In the genomic region with DNA sequence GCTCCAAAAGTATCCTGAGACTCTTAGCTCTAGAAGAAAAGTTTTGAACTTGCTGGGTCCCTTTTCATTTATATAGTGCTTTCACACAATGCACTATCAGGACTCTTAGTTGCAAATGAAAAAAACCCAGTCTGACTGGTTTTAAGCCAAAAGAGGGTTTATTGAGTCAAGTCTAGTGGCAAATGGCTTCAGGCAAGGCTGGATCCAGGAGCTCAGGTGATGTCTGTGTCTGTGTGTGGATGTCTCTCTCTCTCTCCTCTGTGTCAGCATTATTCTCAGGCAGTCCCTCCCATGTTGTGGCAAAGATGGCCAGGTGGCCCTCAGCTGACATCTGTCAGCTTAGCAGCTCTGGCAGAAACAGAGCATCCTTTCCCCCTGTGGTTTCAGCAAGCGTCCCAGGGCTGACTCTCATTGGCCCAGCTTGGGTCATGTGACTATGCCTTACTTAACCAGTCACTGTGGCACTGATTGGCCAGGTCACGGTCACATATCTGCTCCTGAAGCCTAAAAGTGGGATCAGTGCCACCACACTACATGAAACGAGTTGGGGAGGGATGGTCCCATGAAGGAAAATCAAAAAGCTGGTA, we compare ENCODE assay signal across 13 cellular contexts. TPM values are rescaled to one million over a fixed set of nuclear protein-coding genes. Genes with fewer than 3 reads are reported as not detected.
DNase-seq lines count a peak whose midpoint lies in the region; ATAC-seq and TF ChIP-seq lines count a peak whose summit lies in the region.
"Had no signal": no experiment of that assay in that cellular context is flagged by ENCODE, and none has a peak within 500 bp of the region (broad histone marks: within the 10 kb centered on the region; RNA-seq: fewer than 3 reads in every experiment).

No MANE protein-coding gene starts in this region.

- H3K27ac ChIP-seq in A673 (ENCODE audit: low read depth, low read length, poor library complexity, severe bottlenecking) (no peak overlapping the region), aorta (ENCODE audit: low read depth in 1 of 2, low read length in 2 of 2) (no peak overlapping the region)
- H3K27ac ChIP-seq: coronary artery, suprapubic skin had no signal

- H3K4me1 ChIP-seq in A673 (ENCODE audit: insufficient read depth, low read length, poor library complexity, severe bottlenecking) (no peaks in the 10 kb centered on the region), aorta (ENCODE audit: control insufficient read depth in 1 of 2, insufficient read depth in 2 of 2, low read length in 2 of 2) (no peaks in the 10 kb centered on the region)

- in situ Hi-C loops in G401 (cut with HindIII; ENCODE audit: low sequenced_read_pairs): no loop called here

- ATAC-seq in aorta (ENCODE audit: low FRiP score) (no peak), HG03045 (IDR thresholded peaks at IDR 0.05; ENCODE audit: unreplicated experiment) (no peak)

- no peak overlapping the region for H3K4me3 ChIP-seq in A673 (ENCODE audit: low read depth, low read length, poor library complexity, severe bottlenecking)
- H3K4me3 ChIP-seq in epithelial cell of esophagus (ENCODE audit: low read length): no peak overlapping the region
- no peak overlapping the region for H3K4me3 ChIP-seq in aorta (ENCODE audit: low read length in 2 of 2)
- H3K4me3 ChIP-seq: coronary artery, suprapubic skin had no signal

- POLR2A ChIA-PET in A673 (lab: Charles Lee; ENCODE audit: low non-redundant PET): interaction anchor here (0.5 kb wide), 1 partner anchor 695 kb away, joined by 3 read pairs; no protein-coding TSS in a partner anchor

- intact Hi-C loops in A673 (cut with micrococcal nuclease; ENCODE audit: unreplicated experiment): no loop called here
- intact Hi-C loops in aorta (cut with DNase I): loop anchor here in 1 of 2 donors (5.0 to 10.0 kb wide), 2 partner anchors 44 to 176 kb away; no protein-coding TSS in a partner anchor

- TF ChIP-seq CTCF in A673 (conservative IDR thresholded peaks at IDR 0.05; ENCODE audit: low read depth, low read length) (no peak), epithelial cell of esophagus (IDR thresholded peaks at IDR 0.05; ENCODE audit: insufficient read depth, low read depth, low read length, missing control alignments) (no peak)

- WGBS in aorta, 2 donors: 94 to 97% methylated on average over 3 of the region's 3 CpGs

- CTCF ChIA-PET in A673 (lab: Charles Lee): no interaction called here

- no peaks in the 10 kb centered on the region for H3K9me3 ChIP-seq in A673 (ENCODE audit: low read depth, low read length, poor library complexity, severe bottlenecking)
- H3K9me3 ChIP-seq in aorta (ENCODE audit: control insufficient read depth, low read length): no peaks in the 10 kb centered on the region
- H3K9me3 ChIP-seq: suprapubic skin had no signal

- H3K27me3 ChIP-seq in A673 (replicated peaks; ENCODE audit: insufficient read depth, low read depth, low read length, poor library complexity) (no peaks in the 10 kb centered on the region), aorta (ENCODE audit: control insufficient read depth in 1 of 2, insufficient read depth in 2 of 2, low read length in 1 of 2) (no peaks in the 10 kb centered on the region)
- H3K27me3 ChIP-seq: suprapubic skin had no signal

- H3K36me3 ChIP-seq in A673 (ENCODE audit: insufficient read depth, low read length, poor library complexity, severe bottlenecking): no peaks in the 10 kb centered on the region
- no peaks in the 10 kb centered on the region for H3K36me3 ChIP-seq in aorta (ENCODE audit: control insufficient read depth in 1 of 2, insufficient read depth in 2 of 2, low read length in 1 of 2)
- H3K36me3 ChIP-seq: suprapubic skin had no signal

- DNase-seq in A673 (ENCODE audit: low spot score) (peak; percentile 24), G401 (ENCODE audit: low spot score) (peak; percentile 59), NCI-H82 (lab: John Stamatoyannopoulos, UW) (peak; percentile 89), epithelial cell of esophagus (ENCODE audit: low read depth) (peak; percentile 39), aorta (no peak), AML-193 (lab: John Stamatoyannopoulos, UW) (no peak)
- DNase-seq: activated T-cell treated with anti-CD3 and anti-CD28 coated beads, Interleukin-2, amount 50 U/mL, for 1 hour; amygdala; head of caudate nucleus; OCI-M1 had no signal

- BruUV-seq in A673 (replicated peaks; lab: Mats Ljungman, UMichigan): no TSS peak

RNA-seq across cellular contexts. Expression of a gene that starts 6.2 kb away (rescaled TPM):
- total RNA-seq in A673 (2021) (21.3 and 22.3 TPM in 2 replicates), aorta (10 to 100 TPM in 1 of 2 donors, 1 to 10 TPM in 1; 8.6 to 12.0 TPM)
- total RNA-seq in G401 (2014; rRNA removed; shearing (Covaris generic)): 22.6 and 27.9 TPM in 2 replicates
- polyA plus RNA-seq in aorta: 1 to 10 TPM; 1.5 to 9.6 TPM

RNA-seq across cellular contexts. Expression of a gene that starts 49.3 kb away (rescaled TPM):
- total RNA-seq in A673 (2021) (0.58 and 0.96 TPM in 2 replicates), aorta (under 1 TPM in 1 of 2 donors, not detected in 1; 0.57 TPM)
- 0.41 and 0.80 TPM in 2 replicates for total RNA-seq in G401 (2014; rRNA removed; shearing (Covaris generic))
- 1 to 10 TPM; 1.3 to 1.4 TPM for polyA plus RNA-seq in aorta

Comparison
In these comparisons a context has a peak if more than half of its experiments do, and no peak if none do; other contexts are left out.
1. DNase-seq: peak in A673 (single experiment), G401 (single experiment), NCI-H82 (single experiment) and epithelial cell of esophagus (single experiment); none in aorta (0 of 2) and AML-193 (0 of 2).